ENCODE assay signal across 22 cellular contexts in the genomic region with DNA sequence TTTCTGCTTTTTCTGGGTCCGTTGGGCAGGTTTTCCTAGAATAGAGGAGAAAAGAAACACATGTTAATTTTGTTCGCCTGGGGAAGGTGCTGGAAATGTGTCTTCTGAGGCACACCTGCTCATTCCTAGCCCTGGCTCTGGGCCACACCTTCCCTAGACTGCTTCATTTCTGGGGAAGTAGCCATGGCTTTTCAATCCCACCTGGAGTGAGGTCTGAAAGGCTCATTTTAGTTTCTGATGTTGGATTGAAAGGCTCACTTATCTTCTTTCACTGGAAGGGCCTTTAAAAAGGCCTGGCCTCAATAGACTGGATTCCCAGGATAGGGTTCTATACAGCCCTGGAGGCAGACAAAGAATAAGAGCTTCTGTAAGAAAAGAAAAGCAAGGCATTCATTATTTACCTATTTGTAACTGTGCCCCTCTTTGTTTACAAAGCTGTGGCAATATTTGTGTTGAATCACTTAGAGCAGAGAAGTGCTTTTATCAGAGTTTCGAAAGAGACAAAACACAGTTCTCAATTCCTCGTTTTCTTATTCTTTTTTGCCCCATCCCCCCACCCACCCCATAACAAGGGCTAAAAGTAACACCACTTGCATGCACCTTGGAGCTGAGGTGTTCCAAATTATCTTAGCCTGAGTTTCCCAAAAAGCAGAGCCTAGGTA.
DNase-seq lines count a peak whose midpoint lies in the region; ATAC-seq, FAIRE-seq and TF ChIP-seq lines count a peak whose summit lies in the region.
"Had no signal": no experiment of that assay in that cellular context is flagged by ENCODE, and none has a peak within 500 bp of the region (broad histone marks: within the 10 kb centered on the region; RNA-seq: fewer than 3 reads in every experiment).

No MANE protein-coding gene starts in this region.

- H3K4me3 ChIP-seq in pancreas = no peak overlapping the region
- H3K4me3 ChIP-seq: hepatocyte, prostate gland, smooth muscle cell had no signal

- H3K4me3 Mint-ChIP-seq in activated CD4-positive, alpha-beta T cell treated with anti-CD3 and anti-CD28 coated beads, Interleukin-2, amount 10 ng/mL, durations not matched to agents 7 days and 5 days = no peak overlapping the region
- H3K4me3 Mint-ChIP-seq: activated naive CD8-positive, alpha-beta T cell treated with anti-CD3 and anti-CD28 coated beads, Interleukin-2, amount 50 U/mL, for 24 hours; B cell; natural killer cell; T-helper 2 cell treated with Interferon-gamma antibody and Interleukin-4, amounts not matched to agents 5 μg/mL and 100 μg/mL, for 36 hours had no signal

- TF ChIP-seq CTCF in VCaP (conservative IDR thresholded peaks at IDR 0.05) (no peak), pancreas (IDR thresholded peaks at IDR 0.05) (no peak)

- WGBS in pancreas, 2 donors = 38 to 41% methylated on average over 4 of the region's 4 CpGs

- no peaks in the 10 kb centered on the region for H3K9me3 ChIP-seq in pancreas
- H3K9me3 ChIP-seq: prostate gland had no signal

- no peaks in the 10 kb centered on the region for H3K27me3 ChIP-seq in pancreas
- H3K27me3 ChIP-seq: hepatocyte had no signal

- H3K27ac ChIP-seq in VCaP = peak overlapping the region; percentile 27
- peak overlapping the region in 1 of 4 donors; percentile 31 for H3K27ac ChIP-seq in pancreas
- H3K27ac ChIP-seq: hepatocyte, prostate gland had no signal

- POLR2A ChIA-PET in activated CD4-positive, alpha-beta T cell treated with anti-CD3 and anti-CD28 coated beads, Interleukin-2, amount 10 ng/mL, durations not matched to agents 7 days and 5 days (lab: Charles Lee) = no interaction called here

- no peaks in the 10 kb centered on the region for H3K36me3 ChIP-seq in pancreas
- H3K36me3 ChIP-seq: prostate gland had no signal

- H3K4me1 Mint-ChIP-seq in activated CD4-positive, alpha-beta T cell treated with anti-CD3 and anti-CD28 coated beads, Interleukin-2, amount 10 ng/mL, durations not matched to agents 7 days and 5 days = no peaks in the 10 kb centered on the region
- H3K4me1 Mint-ChIP-seq: activated naive CD8-positive, alpha-beta T cell treated with anti-CD3 and anti-CD28 coated beads, Interleukin-2, amount 50 U/mL, for 24 hours; B cell; natural killer cell had no signal

- no peak overlapping the region for H3K27ac Mint-ChIP-seq in activated CD4-positive, alpha-beta T cell treated with anti-CD3 and anti-CD28 coated beads, Interleukin-2, amount 10 ng/mL, durations not matched to agents 7 days and 5 days
- H3K27ac Mint-ChIP-seq: activated naive CD8-positive, alpha-beta T cell treated with anti-CD3 and anti-CD28 coated beads, Interleukin-2, amount 50 U/mL, for 24 hours; B cell; natural killer cell; T-helper 2 cell treated with Interferon-gamma antibody and Interleukin-4, amounts not matched to agents 5 μg/mL and 100 μg/mL, for 36 hours had no signal

- no peaks in the 10 kb centered on the region for H3K27me3 Mint-ChIP-seq in activated CD4-positive, alpha-beta T cell treated with anti-CD3 and anti-CD28 coated beads, Interleukin-2, amount 10 ng/mL, durations not matched to agents 7 days and 5 days
- H3K27me3 Mint-ChIP-seq: activated naive CD8-positive, alpha-beta T cell treated with anti-CD3 and anti-CD28 coated beads, Interleukin-2, amount 50 U/mL, for 24 hours; B cell had no signal

- peak in 3 of 4 donors; percentile 63 to 71 (median 71) for ATAC-seq in pancreas
- no peak for ATAC-seq in HG03280 (IDR thresholded peaks at IDR 0.05; ENCODE audit: unreplicated experiment)
- ATAC-seq: activated naive CD8-positive, alpha-beta T cell treated with anti-CD3 and anti-CD28 coated beads, Interleukin-2, amount 50 U/mL, for 24 hours; natural killer cell had no signal

- FAIRE-seq in pancreas (lab: Jason Lieb, UNC) = no peak
- FAIRE-seq: D721Med, keratinocyte had no signal

- H3K36me3 Mint-ChIP-seq in activated CD4-positive, alpha-beta T cell treated with anti-CD3 and anti-CD28 coated beads, Interleukin-2, amount 10 ng/mL, durations not matched to agents 7 days and 5 days (ENCODE audit: low read depth) = no peaks in the 10 kb centered on the region
- H3K36me3 Mint-ChIP-seq: natural killer cell had no signal

- H3K4me1 ChIP-seq in pancreas = peaks cover 0 to 6% (median 0%) of the 10 kb centered on the region in 3 donors
- H3K4me1 ChIP-seq: prostate gland had no signal

- no peaks in the 10 kb centered on the region for H3K9me3 Mint-ChIP-seq in activated CD4-positive, alpha-beta T cell treated with anti-CD3 and anti-CD28 coated beads, Interleukin-2, amount 10 ng/mL, durations not matched to agents 7 days and 5 days
- H3K9me3 Mint-ChIP-seq: T-helper 2 cell treated with Interferon-gamma antibody and Interleukin-4, amounts not matched to agents 5 μg/mL and 100 μg/mL, for 36 hours had no signal

- intact Hi-C loops in pancreas (cut with DNase I) = no loop called here

- peak; percentile 30 for DNase-seq in MV-4-11 (lab: John Stamatoyannopoulos, UW)
- peak; percentile 30 for DNase-seq in NCI-H2081 treated with DMSO at 0.1 percent for 48 hours (lab: John Stamatoyannopoulos, UW)
- DNase-seq in pancreas = peak in 1 of 6 donors; percentile 17
- no peak for DNase-seq in stimulated activated CD4-positive, alpha-beta T cell treated with anti-CD3 and anti-CD28 coated beads, Interleukin-4, amount 100 ng/mL, for 1 hour
- no peak for DNase-seq in activated CD4-positive, alpha-beta T cell treated with anti-CD3 and anti-CD28 coated beads, Interleukin-2, amount 10 ng/mL, durations not matched to agents 7 days and 5 days
- DNase-seq: activated CD4-positive, alpha-beta T cell treated with anti-CD3 and anti-CD28 coated beads for 1 hour; activated naive CD8-positive, alpha-beta T cell treated with anti-CD3 and anti-CD28 coated beads, Interleukin-2, amount 50 U/mL, for 24 hours; foreskin fibroblast; IMR-90; MM.1S; natural killer cell; NCI-H526; stimulated activated CD8-positive, alpha-beta memory T cell treated with anti-CD3 and anti-CD28 coated beads, Interleukin-4, amount 100 ng/mL, for 48 hours had no signal

- CTCF ChIA-PET in activated CD4-positive, alpha-beta T cell treated with anti-CD3 and anti-CD28 coated beads, Interleukin-2, amount 10 ng/mL, durations not matched to agents 7 days and 5 days (lab: Charles Lee) = no interaction called here

Comparison
In these comparisons a context has a peak if more than half of its experiments do, and no peak if none do; other contexts are left out.
1. DNase-seq: peak in MV-4-11 (single experiment) and NCI-H2081 treated with DMSO at 0.1 percent for 48 hours (single experiment); none in stimulated activated CD4-positive, alpha-beta T cell treated with anti-CD3 and anti-CD28 coated beads, Interleukin-4, amount 100 ng/mL, for 1 hour (single experiment) and activated CD4-positive, alpha-beta T cell treated with anti-CD3 and anti-CD28 coated beads, Interleukin-2, amount 10 ng/mL, durations not matched to agents 7 days and 5 days (single experiment).